8 cellular contexts compared by ENCODE assay signal in genomic region chr11:94973099-94973968, GRCh38. TPM values are rescaled to one million over a fixed set of nuclear protein-coding genes. Genes with fewer than 3 reads are reported as not detected.
DNase-seq lines count a peak whose midpoint lies in the region; ATAC-seq, FAIRE-seq and TF ChIP-seq lines count a peak whose summit lies in the region.

TSS of gene CWC15 (minus strand) at chr11:94973556. CDS start at chr11:94972185, 1,371 bp downstream.
TSS of gene KDM4D (plus strand) at chr11:94973709. CDS start at chr11:94997373, 23,664 bp downstream.

- CTCF ChIA-PET in Calu3 (lab: Charles Lee) = interaction anchor here (0.9 kb wide), 1 partner anchor 95 kb away, joined by 3 read pairs; no protein-coding TSS in a partner anchor

- peak within 1 kb of the TSS; percentile 98 for H3K4me3 Mint-ChIP-seq in Calu3 (ENCODE audit: low read depth, unreplicated experiment)

- peak within 1 kb of the TSS; percentile 98 for H3K27ac Mint-ChIP-seq in Calu3 (ENCODE audit: unreplicated experiment)

- H3K27me3 Mint-ChIP-seq in Calu3 (ENCODE audit: unreplicated experiment) = no peaks in the 10 kb centered on the region

- peak within 1 kb of the TSS; percentile 89 for H3K9ac ChIP-seq in HUES48 (ENCODE audit: low read depth, low read length)
- peak within 1 kb of the TSS; percentile 94 for H3K9ac ChIP-seq in NT2/D1 (ENCODE audit: insufficient read length, low read depth)

- FAIRE-seq in endometrium (lab: Jason Lieb, UNC) = peak; percentile 94

- H3K9me3 Mint-ChIP-seq in Calu3 (ENCODE audit: low read depth, unreplicated experiment) = no peaks in the 10 kb centered on the region

- ATAC-seq in GM21423 (IDR thresholded peaks at IDR 0.05; ENCODE audit: unreplicated experiment) = peak; percentile 100

- TF ChIP-seq CTCF in Calu3 (IDR thresholded peaks at IDR 0.05; ENCODE audit: unreplicated experiment) = no peak

- H3K4me1 ChIP-seq in HUES48 (ENCODE audit: control insufficient read depth, insufficient read depth, low read length) = peaks cover 4% of the 10 kb centered on the region; the same call in 1 of the 2 replicates
- H3K4me1 ChIP-seq in NT2/D1 (ENCODE audit: insufficient read depth, insufficient read length) = no peaks in the 10 kb centered on the region

- no TSS peak for BruUV-seq in Calu3 (replicated peaks; lab: Mats Ljungman, UMichigan)

- H3K27me3 ChIP-seq in HUES48 (ENCODE audit: control insufficient read depth, insufficient read depth, low read length) = no peaks in the 10 kb centered on the region
- no peaks in the 10 kb centered on the region for H3K27me3 ChIP-seq in NT2/D1 (ENCODE audit: insufficient read depth, insufficient read length)

- no peaks in the 10 kb centered on the region for H3K9me3 ChIP-seq in HUES48 (ENCODE audit: control insufficient read depth, insufficient read depth, low read length)
- no peaks in the 10 kb centered on the region for H3K9me3 ChIP-seq in NT2/D1 (ENCODE audit: insufficient read depth, low read length)

- DNase-seq in Calu3 (peak; percentile 88), NT2/D1 (ENCODE audit: low read depth, low spot score) (peak; percentile 84), mesenteric fat pad (ENCODE audit: low spot score) (peak; percentile 98)
- peak; percentile 90 for DNase-seq in activated CD8-positive, alpha-beta memory T cell treated with anti-CD3 and anti-CD28 coated beads, Interleukin-2, amount 50 U/mL, for 24 hours (ENCODE audit: extremely low read depth)
- DNase-seq in stimulated activated CD8-positive, alpha-beta memory T cell treated with anti-CD3 and anti-CD28 coated beads, Interleukin-15, amount 100 ng/mL, for 1 hour (ENCODE audit: low read depth) = peak; percentile 92

- H3K36me3 Mint-ChIP-seq in Calu3 (ENCODE audit: insufficient read depth, unreplicated experiment) = peaks cover 33% of the 10 kb centered on the region

- H3K4me1 Mint-ChIP-seq in Calu3 (ENCODE audit: low read depth, unreplicated experiment) = peaks cover 9% of the 10 kb centered on the region

- H3K36me3 ChIP-seq in HUES48 (ENCODE audit: control insufficient read depth, insufficient read depth, low read length) (peaks cover 40% of the 10 kb centered on the region), NT2/D1 (ENCODE audit: insufficient read depth, insufficient read length, low read length) (peaks cover 41% of the 10 kb centered on the region)

- peak within 1 kb of the TSS; percentile 100 for H3K4me3 ChIP-seq in HUES48 (ENCODE audit: low read depth, low read length)
- peak within 1 kb of the TSS; percentile 95 for H3K4me3 ChIP-seq in NT2/D1 (ENCODE audit: insufficient read length, low read depth)

- peak within 1 kb of the TSS; percentile 87 for H3K27ac ChIP-seq in HUES48 (ENCODE audit: low read depth, low read length)

- intact Hi-C loops in Calu3 (cut with micrococcal nuclease; ENCODE audit: unreplicated experiment) = loop anchor here (2.0 kb wide), 1 partner anchor 95 kb away; no protein-coding TSS in a partner anchor

RNA-seq across cellular contexts. Expression of gene CWC15, which starts in this region (rescaled TPM):
- total RNA-seq in Calu3 (2022) (38.8 and 48.6 TPM in 2 replicates), mesenteric fat pad (70.8 TPM)

RNA-seq across cellular contexts. Expression of gene KDM4D, which starts in this region (rescaled TPM):
- total RNA-seq in Calu3 (2022) (0.68 and 1.2 TPM in 2 replicates), mesenteric fat pad (0.93 TPM)

Comparison
In these comparisons a context has a peak if more than half of its experiments do, and no peak if none do; other contexts are left out.
1. Peak in every context shown above with its lines: DNase-seq, ATAC-seq, H3K4me3 ChIP-seq and H3K27ac ChIP-seq.